8 cellular contexts compared by ENCODE assay signal in the genomic region with DNA sequence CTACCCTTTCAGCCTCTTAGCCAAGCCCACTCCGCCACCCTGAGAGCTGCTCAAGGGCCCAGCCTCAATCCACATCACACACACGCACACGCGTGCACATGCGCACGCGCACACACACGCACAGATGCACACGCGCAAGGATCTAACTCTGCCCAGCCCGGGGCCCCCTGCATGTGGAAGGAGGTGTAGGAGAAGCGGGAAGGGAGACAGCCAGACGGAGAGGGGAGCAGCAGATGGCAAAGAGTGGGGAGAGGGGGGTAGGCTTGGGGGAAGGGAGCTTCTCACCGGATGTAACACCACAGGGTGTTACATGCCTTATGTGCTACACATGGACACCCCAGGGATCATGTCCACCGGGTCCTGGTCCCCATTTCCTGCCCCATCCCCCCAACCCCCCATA. TPM values are rescaled to one million over a fixed set of nuclear protein-coding genes. Genes with fewer than 3 reads are reported as not detected.
DNase-seq lines count a peak whose midpoint lies in the region; ATAC-seq and TF ChIP-seq lines count a peak whose summit lies in the region.

No MANE protein-coding gene starts in this region.

- peaks cover 0 to 16% (median 5%) of the 10 kb centered on the region in 9 donors for H3K4me1 ChIP-seq in heart right ventricle
- peaks cover 28% of the 10 kb centered on the region for H3K4me1 ChIP-seq in smooth muscle cell (ENCODE audit: low read depth)
- no peaks in the 10 kb centered on the region for H3K4me1 ChIP-seq in PC-9 (replicated peaks; ENCODE audit: insufficient read depth)

- H4K20me1 ChIP-seq in smooth muscle cell (ENCODE audit: low read depth) (peaks cover 42% of the 10 kb centered on the region), PC-9 (ENCODE audit: insufficient read depth) (no peaks in the 10 kb centered on the region)

- H3K27ac ChIP-seq in heart right ventricle (peak overlapping the region in 6 of 10 donors; percentile 57 to 86 (median 76)), smooth muscle cell (ENCODE audit: low read depth) (peak overlapping the region; percentile 11), PC-9 (no peak overlapping the region)

- H3K4me3 Mint-ChIP-seq in HFFc6, result peak overlapping the region; percentile 76
- H3K4me3 Mint-ChIP-seq in WTC11, result peak overlapping the region; percentile 71

- peaks cover 3% of the 10 kb centered on the region for H3K27me3 Mint-ChIP-seq in HFFc6 (ENCODE audit: insufficient read depth)
- no peaks in the 10 kb centered on the region for H3K27me3 Mint-ChIP-seq in WTC11 (ENCODE audit: low read depth)

- H3K36me3 Mint-ChIP-seq in HFFc6 (ENCODE audit: low read depth), result peaks cover 17% of the 10 kb centered on the region; the same call in 1 of the 2 replicates
- H3K36me3 Mint-ChIP-seq in WTC11, result peaks cover 24% of the 10 kb centered on the region

- H3K9me2 ChIP-seq in PC-9 (ENCODE audit: insufficient read depth), result no peaks in the 10 kb centered on the region

- H3K4me2 ChIP-seq in smooth muscle cell (peak overlapping the region; percentile 80), PC-9 (no peak overlapping the region)

- peak overlapping the region; percentile 87; the same call in 1 of the 2 replicates for H3K27ac Mint-ChIP-seq in HFFc6
- peak overlapping the region; percentile 78; the same call in 1 of the 2 replicates for H3K27ac Mint-ChIP-seq in WTC11

- H3K9me3 ChIP-seq in heart right ventricle (no peaks in the 10 kb centered on the region), smooth muscle cell (replicated peaks; ENCODE audit: low read depth) (no peaks in the 10 kb centered on the region), PC-9 (ENCODE audit: insufficient read depth, low read depth) (no peaks in the 10 kb centered on the region)

- H2AFZ ChIP-seq in smooth muscle cell (ENCODE audit: low read depth) (no peak overlapping the region), PC-9 (no peak overlapping the region)

- BruUV-seq in PC-9 (replicated peaks; lab: Mats Ljungman, UMichigan), result no TSS peak

- intact Hi-C loops in heart right ventricle (cut with DNase I), result no loop called here
- intact Hi-C loops in PC-9 (cut with micrococcal nuclease; ENCODE audit: unreplicated experiment), result no loop called here

- 79 to 81% methylated on average over 15 of the region's 15 CpGs for WGBS in heart right ventricle, 2 donors
- 95% methylated on average over 14 of the region's 15 CpGs for WGBS in smooth muscle cell (ENCODE audit: low lambda C conversion rate)

- DNase-seq in HFFc6 (no peak), WTC11 (ENCODE audit: low spot score) (no peak), heart right ventricle (no peak), smooth muscle cell (lab: John Stamatoyannopoulos, UW; ENCODE audit: unreplicated experiment) (no peak), DMS153 treated with DMSO at 0.1 percent for 48 hours (lab: John Stamatoyannopoulos, UW; ENCODE audit: unreplicated experiment) (no peak), PC-9 (no peak)
- DNase-seq in central memory CD4-positive, alpha-beta T cell, result no peak

- H3K4me1 Mint-ChIP-seq in HFFc6 (ENCODE audit: low read depth) (peaks cover 25% of the 10 kb centered on the region), WTC11 (peaks cover 37% of the 10 kb centered on the region)

- H3K9me3 Mint-ChIP-seq in HFFc6 (no peaks in the 10 kb centered on the region), WTC11 (no peaks in the 10 kb centered on the region)

- H3K27me3 ChIP-seq in heart right ventricle, result no peaks in the 10 kb centered on the region
- H3K27me3 ChIP-seq in smooth muscle cell (ENCODE audit: low read depth), result no peaks in the 10 kb centered on the region
- no peaks in the 10 kb centered on the region for H3K27me3 ChIP-seq in PC-9 (ENCODE audit: insufficient read depth, low read depth)

- CTCF ChIA-PET in WTC11 (lab: Charles Lee) (interaction anchor here (0.6 to 1.3 kb wide), 2 partner anchors 10 to 13 kb away, joined by 3 to 4 read pairs; no protein-coding TSS in a partner anchor), PC-9 (lab: Charles Lee) (no interaction called here)

- POLR2A ChIA-PET in WTC11 (lab: Charles Lee) (interaction anchor here (0.5 kb wide), 1 partner anchor 37 kb away, joined by 3 read pairs; no protein-coding TSS in a partner anchor), PC-9 (lab: Charles Lee; ENCODE audit: unreplicated experiment) (no interaction called here)

- H3K4me3 ChIP-seq in heart right ventricle (peak overlapping the region in 9 of 10 donors; percentile 53 to 72 (median 60)), smooth muscle cell (peak overlapping the region; percentile 55), PC-9 (no peak overlapping the region)

- H3F3A ChIP-seq in smooth muscle cell (ENCODE audit: low read depth), result no peaks in the 10 kb centered on the region
- H3F3A ChIP-seq in PC-9 (ENCODE audit: insufficient read depth, low read depth), result 0 out of 2 replicates have a peak, but pooled peaks cover 4% of the 10 kb centered on the region

- H3K36me3 ChIP-seq in heart right ventricle (peaks cover 0 to 41% (median 13%) of the 10 kb centered on the region in 9 donors), smooth muscle cell (ENCODE audit: low read depth) (no peaks in the 10 kb centered on the region), PC-9 (ENCODE audit: low read depth) (no peaks in the 10 kb centered on the region)

- H3K9ac ChIP-seq in smooth muscle cell (ENCODE audit: low read depth), result peak overlapping the region; percentile 47

- ATAC-seq in WTC11, result no peak
- ATAC-seq in heart right ventricle, result peak in 4 of 8 donors; percentile 0 to 18 (median 12)
- no peak for ATAC-seq in HG02571 (IDR thresholded peaks at IDR 0.05; ENCODE audit: unreplicated experiment)

- H3K79me2 ChIP-seq in smooth muscle cell (ENCODE audit: low read depth), result peaks cover 17% of the 10 kb centered on the region
- H3K79me2 ChIP-seq in PC-9 (ENCODE audit: low read depth), result no peaks in the 10 kb centered on the region

- TF ChIP-seq CTCF in HFFc6 (IDR thresholded peaks at IDR 0.05) (no peak), WTC11 (IDR thresholded peaks at IDR 0.05) (no peak), heart right ventricle (IDR thresholded peaks at IDR 0.05) (no peak), smooth muscle cell (IDR thresholded peaks at IDR 0.05; ENCODE audit: borderline replicate concordance, insufficient read depth, poor library complexity, severe bottlenecking) (no peak), PC-9 (conservative IDR thresholded peaks at IDR 0.05) (no peak)

TF ChIP-seq in WTC11, 78 proteins besides CTCF, POLR2A, EP300 and RAD21 (continues in another document):
- TF ChIP-seq E2F4 (CRISPR knock-in tag; IDR thresholded peaks at IDR 0.05; ENCODE audit: borderline replicate concordance, low read depth) (no peak), OVOL2 (CRISPR knock-in tag; IDR thresholded peaks at IDR 0.05; ENCODE audit: borderline replicate concordance) (no peak), FOXP1 (CRISPR knock-in tag; IDR thresholded peaks at IDR 0.05; ENCODE audit: borderline replicate concordance) (0 out of 2 replicates have a peak, but pooled peaks have one; percentile 39)
- TF ChIP-seq, protein P1, sequence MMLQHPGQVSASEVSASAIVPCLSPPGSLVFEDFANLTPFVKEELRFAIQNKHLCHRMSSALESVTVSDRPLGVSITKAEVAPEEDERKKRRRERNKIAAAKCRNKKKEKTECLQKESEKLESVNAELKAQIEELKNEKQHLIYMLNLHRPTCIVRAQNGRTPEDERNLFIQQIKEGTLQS (CRISPR knock-in tag; conservative IDR thresholded peaks at IDR 0.05), result no peak

RNA-seq across cellular contexts. Expression of gene DLG4, which starts 15.3 kb away (rescaled TPM):
- total RNA-seq in HFFc6 (2021; fragmentation: NEBNext Ultra II Directional; extraction: Animal tissue kit (Norgen Biotek cat#: 25700)), result 10 to 100 TPM; 27.8 to 34.3 (median 28.1) TPM
- total RNA-seq in WTC11 (2021), result 47.1 to 59.7 TPM (median 48.0 TPM) in 3 replicates
- 10 to 100 TPM; 13.0 to 22.1 (median 16.7) TPM for total RNA-seq in heart right ventricle
- 10 to 100 TPM in 1 of 2 donors, 1 to 10 TPM in 1; 5.4 to 27.8 TPM for polyA plus RNA-seq in heart right ventricle
- total RNA-seq in smooth muscle cell, result 9.4 and 12.3 TPM in 2 replicates
- 2.3 and 4.2 TPM in 2 replicates for polyA plus RNA-seq in smooth muscle cell
- 27.1 and 32.8 TPM in 2 replicates for total RNA-seq in PC-9 (2021)

RNA-seq across cellular contexts. Expression of gene ACADVL, which starts 15.4 kb away (rescaled TPM):
- 100 to 1,000 TPM; 378 to 463 (median 405) TPM for total RNA-seq in HFFc6 (2021; fragmentation: NEBNext Ultra II Directional; extraction: Animal tissue kit (Norgen Biotek cat#: 25700))
- 213 to 236 TPM (median 221 TPM) in 3 replicates for total RNA-seq in WTC11 (2021)
- total RNA-seq in heart right ventricle, result 1,000 to 10,000 TPM in 7 of 10 donors, 100 to 1,000 TPM in 3; 951 to 2,054 (median 1,322) TPM
- 1,000 to 10,000 TPM in 1 of 2 donors, 100 to 1,000 TPM in 1; 807 to 4,806 TPM for polyA plus RNA-seq in heart right ventricle
- total RNA-seq in smooth muscle cell, result 136 and 185 TPM in 2 replicates
- polyA plus RNA-seq in smooth muscle cell, result 331 and 541 TPM in 2 replicates
- 531 and 604 TPM in 2 replicates for total RNA-seq in PC-9 (2021)

RNA-seq across cellular contexts. Expression of gene ASGR1, which starts 25.2 kb away (rescaled TPM):
- total RNA-seq in HFFc6 (2021; fragmentation: NEBNext Ultra II Directional; extraction: Animal tissue kit (Norgen Biotek cat#: 25700)), result 1 to 10 TPM in 2 of 6 experiments, under 1 TPM in 4; 0.71 to 1.4 (median 0.83) TPM
- total RNA-seq in WTC11 (2021), result 13.3 to 17.7 TPM (median 15.8 TPM) in 3 replicates
- total RNA-seq in heart right ventricle, result 1 to 10 TPM in 2 of 10 donors, under 1 TPM in 6, not detected in 2; 0.32 to 1.2 (median 0.55) TPM
- polyA plus RNA-seq in heart right ventricle, result under 1 TPM; 0.59 TPM
- total RNA-seq in smooth muscle cell, result 1.2 and 3.6 TPM in 2 replicates
- polyA plus RNA-seq in smooth muscle cell, result 4.2 and 11.0 TPM in 2 replicates
- 3.5 and 5.9 TPM in 2 replicates for total RNA-seq in PC-9 (2021)

RNA-seq across cellular contexts. Expression of gene DVL2, which starts 30.0 kb away (rescaled TPM):
- total RNA-seq in HFFc6 (2021; fragmentation: NEBNext Ultra II Directional; extraction: Animal tissue kit (Norgen Biotek cat#: 25700)), result 10 to 100 TPM; 24.9 to 29.1 (median 27.0) TPM
- total RNA-seq in WTC11 (2021), result 57.6 to 67.3 TPM (median 59.8 TPM) in 3 replicates
- total RNA-seq in heart right ventricle, result 10 to 100 TPM; 14.1 to 25.6 (median 18.0) TPM
- polyA plus RNA-seq in heart right ventricle, result 10 to 100 TPM in 1 of 2 donors, 1 to 10 TPM in 1; 10.0 to 23.0 TPM
- 26.1 and 31.8 TPM in 2 replicates for total RNA-seq in smooth muscle cell
- 46.7 and 49.6 TPM in 2 replicates for polyA plus RNA-seq in smooth muscle cell
- total RNA-seq in PC-9 (2021), result 77.9 and 86.8 TPM in 2 replicates

RNA-seq across cellular contexts. Expression of gene PHF23, which starts 34.9 kb away (rescaled TPM):
- 10 to 100 TPM; 57.0 to 75.0 (median 68.2) TPM for total RNA-seq in HFFc6 (2021; fragmentation: NEBNext Ultra II Directional; extraction: Animal tissue kit (Norgen Biotek cat#: 25700))
- total RNA-seq in WTC11 (2021), result 45.8 to 50.1 TPM (median 49.1 TPM) in 3 replicates
- total RNA-seq in heart right ventricle, result 10 to 100 TPM; 17.7 to 24.5 (median 22.6) TPM
- polyA plus RNA-seq in heart right ventricle, result 10 to 100 TPM; 16.1 to 25.0 TPM
- total RNA-seq in smooth muscle cell, result 41.6 and 48.5 TPM in 2 replicates
- 33.8 and 46.5 TPM in 2 replicates for polyA plus RNA-seq in smooth muscle cell
- total RNA-seq in PC-9 (2021), result 64.5 and 65.8 TPM in 2 replicates
